ENCODE assay signal across 16 cellular contexts in genomic region chr2:201188449-201188848, GRCh38.
"Had no signal": no experiment of that assay in that cellular context is flagged by ENCODE, and none has a peak within 500 bp of the region (broad histone marks: within the 10 kb centered on the region; RNA-seq: fewer than 3 reads in every experiment).

No MANE protein-coding gene starts in this region.

- DNase-seq: activated CD4-positive, alpha-beta memory T cell treated with anti-CD3 and anti-CD28 coated beads, Interleukin-2, amount 10 ng/mL, durations not matched to agents 7 days and 5 days; activated CD8-positive, alpha-beta memory T cell treated with anti-CD3 and anti-CD28 coated beads, Interleukin-2, amount 50 U/mL, for 4 hours; amniotic stem cell; islet precursor cell; mammary epithelial cell; mucosa of descending colon; nucleus accumbens; small intestine; stimulated activated CD4-positive, alpha-beta T cell treated with anti-CD3 and anti-CD28 coated beads, Interleukin-4, amount 100 ng/mL, for 24 hours; stimulated activated naive CD4-positive, alpha-beta T cell; trophoblast cell; WERI-Rb-1 had no signal

- ATAC-seq: esophagus mucosa, mucosa of descending colon had no signal

- H3K36me3 ChIP-seq: right atrium auricular region, WERI-Rb-1 had no signal

- H3K4me3 Mint-ChIP-seq: activated CD4-positive, alpha-beta memory T cell treated with anti-CD3 and anti-CD28 coated beads, Interleukin-2, amount 10 ng/mL, durations not matched to agents 7 days and 5 days; nephron had no signal

- H3K4me3 ChIP-seq: mucosa of descending colon, right atrium auricular region, suprapubic skin had no signal

- H3K27ac ChIP-seq: right atrium auricular region, suprapubic skin, WERI-Rb-1 had no signal

- H3K4me1 Mint-ChIP-seq: nephron had no signal

- H3K9me3 ChIP-seq: mucosa of descending colon, right atrium auricular region, suprapubic skin had no signal

- H3K9me3 Mint-ChIP-seq: nephron had no signal

- H3K27ac Mint-ChIP-seq: activated CD4-positive, alpha-beta memory T cell treated with anti-CD3 and anti-CD28 coated beads, Interleukin-2, amount 10 ng/mL, durations not matched to agents 7 days and 5 days; nephron had no signal

- H3K27me3 Mint-ChIP-seq: activated CD4-positive, alpha-beta memory T cell treated with anti-CD3 and anti-CD28 coated beads, Interleukin-2, amount 10 ng/mL, durations not matched to agents 7 days and 5 days had no signal

- H3K27me3 ChIP-seq: right atrium auricular region, suprapubic skin had no signal
